In the genomic region with DNA sequence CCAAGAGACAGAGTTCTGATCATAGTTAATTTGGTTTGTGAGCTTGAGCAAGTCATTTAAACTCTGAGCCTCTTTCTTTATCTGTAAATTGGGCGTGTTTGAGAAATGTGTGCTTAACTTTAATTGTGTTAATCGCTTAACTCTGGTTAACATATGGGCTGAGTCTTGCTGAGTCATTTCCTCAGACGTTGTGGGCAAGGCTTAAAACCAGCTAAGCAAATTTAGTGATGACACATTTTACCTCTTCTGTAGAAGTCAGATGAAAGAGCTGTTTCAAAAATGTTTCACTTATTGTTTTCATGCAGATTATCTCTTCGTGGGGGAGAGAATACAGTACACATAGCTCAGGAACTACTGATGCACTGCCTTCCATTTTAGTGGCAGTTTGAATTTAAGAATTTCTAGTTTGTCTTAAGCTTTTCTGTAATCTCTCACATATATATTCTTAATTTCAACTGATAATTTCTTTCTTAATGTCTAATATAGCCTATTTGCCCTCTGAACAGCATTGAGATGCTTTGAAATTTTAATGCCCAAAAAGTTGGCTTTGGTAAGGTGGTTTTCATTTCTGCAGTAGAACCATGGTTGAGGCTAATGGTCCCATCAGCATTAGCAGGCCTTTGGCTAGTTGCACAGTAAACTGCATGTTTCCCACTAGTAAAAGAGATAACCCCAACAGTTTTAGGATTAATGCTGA, we compare ENCODE assay signal across 1 cellular context.
A peak's percentile ranks its signal among the peaks of the same experiment; 100 is the strongest.
TF ChIP-seq lines count a peak whose summit lies in the region.

No MANE protein-coding gene starts in this region.

TF ChIP-seq in HepG2, 621 proteins besides CTCF, POLR2A, EP300 and RAD21 (continued from another document and continues in another):
- TF ChIP-seq, protein P1, sequence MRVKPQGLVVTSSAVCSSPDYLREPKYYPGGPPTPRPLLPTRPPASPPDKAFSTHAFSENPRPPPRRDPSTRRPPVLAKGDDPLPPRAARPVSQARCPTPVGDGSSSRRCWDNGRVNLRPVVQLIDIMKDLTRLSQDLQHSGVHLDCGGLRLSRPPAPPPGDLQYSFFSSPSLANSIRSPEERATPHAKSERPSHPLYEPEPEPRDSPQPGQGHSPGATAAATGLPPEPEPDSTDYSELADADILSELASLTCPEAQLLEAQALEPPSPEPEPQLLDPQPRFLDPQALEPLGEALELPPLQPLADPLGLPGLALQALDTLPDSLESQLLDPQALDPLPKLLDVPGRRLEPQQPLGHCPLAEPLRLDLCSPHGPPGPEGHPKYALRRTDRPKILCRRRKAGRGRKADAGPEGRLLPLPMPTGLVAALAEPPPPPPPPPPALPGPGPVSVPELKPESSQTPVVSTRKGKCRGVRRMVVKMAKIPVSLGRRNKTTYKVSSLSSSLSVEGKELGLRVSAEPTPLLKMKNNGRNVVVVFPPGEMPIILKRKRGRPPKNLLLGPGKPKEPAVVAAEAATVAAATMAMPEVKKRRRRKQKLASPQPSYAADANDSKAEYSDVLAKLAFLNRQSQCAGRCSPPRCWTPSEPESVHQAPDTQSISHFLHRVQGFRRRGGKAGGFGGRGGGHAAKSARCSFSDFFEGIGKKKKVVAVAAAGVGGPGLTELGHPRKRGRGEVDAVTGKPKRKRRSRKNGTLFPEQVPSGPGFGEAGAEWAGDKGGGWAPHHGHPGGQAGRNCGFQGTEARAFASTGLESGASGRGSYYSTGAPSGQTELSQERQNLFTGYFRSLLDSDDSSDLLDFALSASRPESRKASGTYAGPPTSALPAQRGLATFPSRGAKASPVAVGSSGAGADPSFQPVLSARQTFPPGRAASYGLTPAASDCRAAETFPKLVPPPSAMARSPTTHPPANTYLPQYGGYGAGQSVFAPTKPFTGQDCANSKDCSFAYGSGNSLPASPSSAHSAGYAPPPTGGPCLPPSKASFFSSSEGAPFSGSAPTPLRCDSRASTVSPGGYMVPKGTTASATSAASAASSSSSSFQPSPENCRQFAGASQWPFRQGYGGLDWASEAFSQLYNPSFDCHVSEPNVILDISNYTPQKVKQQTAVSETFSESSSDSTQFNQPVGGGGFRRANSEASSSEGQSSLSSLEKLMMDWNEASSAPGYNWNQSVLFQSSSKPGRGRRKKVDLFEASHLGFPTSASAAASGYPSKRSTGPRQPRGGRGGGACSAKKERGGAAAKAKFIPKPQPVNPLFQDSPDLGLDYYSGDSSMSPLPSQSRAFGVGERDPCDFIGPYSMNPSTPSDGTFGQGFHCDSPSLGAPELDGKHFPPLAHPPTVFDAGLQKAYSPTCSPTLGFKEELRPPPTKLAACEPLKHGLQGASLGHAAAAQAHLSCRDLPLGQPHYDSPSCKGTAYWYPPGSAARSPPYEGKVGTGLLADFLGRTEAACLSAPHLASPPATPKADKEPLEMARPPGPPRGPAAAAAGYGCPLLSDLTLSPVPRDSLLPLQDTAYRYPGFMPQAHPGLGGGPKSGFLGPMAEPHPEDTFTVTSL (CRISPR knock-in tag; IDR thresholded peaks at IDR 0.05; ENCODE audit: borderline replicate concordance) = no peak
- TF ChIP-seq MLLT10 (CRISPR knock-in tag; IDR thresholded peaks at IDR 0.05) (no peak), HHEX (CRISPR knock-in tag; IDR thresholded peaks at IDR 0.05) (no peak), ZNF792 (CRISPR knock-in tag; IDR thresholded peaks at IDR 0.05) (no peak), ZFY (CRISPR knock-in tag; IDR thresholded peaks at IDR 0.05) (no peak), SOX13 (IDR thresholded peaks at IDR 0.05) (no peak), SOX13 (CRISPR knock-in tag; conservative IDR thresholded peaks at IDR 0.05 in 1 of 2, IDR thresholded peaks at IDR 0.05 in 1 of 2) (peak in 1 of 2 experiments; percentile 58; a peak in 1 of 4 replicates), SPEN (CRISPR knock-in tag; IDR thresholded peaks at IDR 0.05; ENCODE audit: low read depth) (no peak), XRCC5 (optimal IDR thresholded peaks at IDR 0.05; ENCODE audit: low read length) (no peak), MAFF (IDR thresholded peaks at IDR 0.05; ENCODE audit: low read depth, low read length) (peak; percentile 92), HNRNPH1 (optimal IDR thresholded peaks at IDR 0.05; ENCODE audit: low read depth, low read length) (no peak), NCOA5 (CRISPR knock-in tag; IDR thresholded peaks at IDR 0.05) (no peak), TCF12 (IDR thresholded peaks at IDR 0.05) (no peak), TCF12 (CRISPR knock-in tag; IDR thresholded peaks at IDR 0.05) (no peak), PAWR (CRISPR knock-in tag; IDR thresholded peaks at IDR 0.05; ENCODE audit: borderline replicate concordance) (no peak), ZBTB42 (CRISPR knock-in tag; IDR thresholded peaks at IDR 0.05) (no peak), ZNF841 (CRISPR knock-in tag; IDR thresholded peaks at IDR 0.05; ENCODE audit: borderline replicate concordance) (no peak), ZNF512 (CRISPR knock-in tag; IDR thresholded peaks at IDR 0.05) (no peak), GPN1 (CRISPR knock-in tag; IDR thresholded peaks at IDR 0.05; ENCODE audit: borderline replicate concordance) (no peak), RARA (CRISPR knock-in tag; IDR thresholded peaks at IDR 0.05) (no peak), NR2F6 (IDR thresholded peaks at IDR 0.05) (no peak), NR2F6 (CRISPR knock-in tag; IDR thresholded peaks at IDR 0.05) (no peak), ZNF430 (CRISPR knock-in tag; IDR thresholded peaks at IDR 0.05) (no peak), NR3C1 (CRISPR knock-in tag; IDR thresholded peaks at IDR 0.05) (no peak), SNAPC4 (CRISPR knock-in tag; IDR thresholded peaks at IDR 0.05) (no peak), ZNF660 (CRISPR knock-in tag; IDR thresholded peaks at IDR 0.05; ENCODE audit: borderline replicate concordance, low read depth) (no peak), GATA4 (IDR thresholded peaks at IDR 0.05; ENCODE audit: borderline replicate concordance, low read depth) (no peak), ARHGAP35 (CRISPR knock-in tag; IDR thresholded peaks at IDR 0.05; ENCODE audit: borderline replicate concordance) (no peak), ZKSCAN1 (IDR thresholded peaks at IDR 0.05; ENCODE audit: low read length) (no peak), ZBTB7B (CRISPR knock-in tag; IDR thresholded peaks at IDR 0.05) (no peak), ZNF296 (CRISPR knock-in tag; conservative IDR thresholded peaks at IDR 0.05) (no peak), SAP130 (CRISPR knock-in tag; IDR thresholded peaks at IDR 0.05; ENCODE audit: low read depth) (peak; percentile 70), BCLAF1 (IDR thresholded peaks at IDR 0.05) (no peak), NR2C2 (CRISPR knock-in tag; IDR thresholded peaks at IDR 0.05; ENCODE audit: borderline replicate concordance) (no peak)
- TF ChIP-seq, protein P2, sequence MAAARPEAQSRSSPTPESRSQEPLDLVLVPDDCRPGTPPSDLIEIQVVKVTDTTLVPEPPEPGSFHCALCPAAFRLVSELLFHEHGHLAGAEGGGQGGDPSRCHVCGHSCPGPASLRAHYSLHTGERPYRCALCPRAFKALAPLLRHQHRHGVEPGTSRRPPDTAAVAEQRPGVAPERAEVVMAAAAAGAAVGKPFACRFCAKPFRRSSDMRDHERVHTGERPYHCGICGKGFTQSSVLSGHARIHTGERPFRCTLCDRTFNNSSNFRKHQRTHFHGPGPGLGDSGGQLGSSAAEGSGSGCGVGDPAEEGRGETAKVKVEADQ (CRISPR knock-in tag; IDR thresholded peaks at IDR 0.05; ENCODE audit: borderline replicate concordance) = no peak
- TF ChIP-seq, protein P3, sequence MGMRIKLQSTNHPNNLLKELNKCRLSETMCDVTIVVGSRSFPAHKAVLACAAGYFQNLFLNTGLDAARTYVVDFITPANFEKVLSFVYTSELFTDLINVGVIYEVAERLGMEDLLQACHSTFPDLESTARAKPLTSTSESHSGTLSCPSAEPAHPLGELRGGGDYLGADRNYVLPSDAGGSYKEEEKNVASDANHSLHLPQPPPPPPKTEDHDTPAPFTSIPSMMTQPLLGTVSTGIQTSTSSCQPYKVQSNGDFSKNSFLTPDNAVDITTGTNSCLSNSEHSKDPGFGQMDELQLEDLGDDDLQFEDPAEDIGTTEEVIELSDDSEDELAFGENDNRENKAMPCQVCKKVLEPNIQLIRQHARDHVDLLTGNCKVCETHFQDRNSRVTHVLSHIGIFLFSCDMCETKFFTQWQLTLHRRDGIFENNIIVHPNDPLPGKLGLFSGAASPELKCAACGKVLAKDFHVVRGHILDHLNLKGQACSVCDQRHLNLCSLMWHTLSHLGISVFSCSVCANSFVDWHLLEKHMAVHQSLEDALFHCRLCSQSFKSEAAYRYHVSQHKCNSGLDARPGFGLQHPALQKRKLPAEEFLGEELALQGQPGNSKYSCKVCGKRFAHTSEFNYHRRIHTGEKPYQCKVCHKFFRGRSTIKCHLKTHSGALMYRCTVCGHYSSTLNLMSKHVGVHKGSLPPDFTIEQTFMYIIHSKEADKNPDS (CRISPR knock-in tag; IDR thresholded peaks at IDR 0.05) = no peak
- TF ChIP-seq, protein P4, sequence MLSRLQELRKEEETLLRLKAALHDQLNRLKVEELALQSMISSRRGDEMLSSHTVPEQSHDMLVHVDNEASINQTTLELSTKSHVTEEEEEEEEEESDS (CRISPR knock-in tag; IDR thresholded peaks at IDR 0.05; ENCODE audit: borderline replicate concordance) = no peak
- TF ChIP-seq, protein P5, sequence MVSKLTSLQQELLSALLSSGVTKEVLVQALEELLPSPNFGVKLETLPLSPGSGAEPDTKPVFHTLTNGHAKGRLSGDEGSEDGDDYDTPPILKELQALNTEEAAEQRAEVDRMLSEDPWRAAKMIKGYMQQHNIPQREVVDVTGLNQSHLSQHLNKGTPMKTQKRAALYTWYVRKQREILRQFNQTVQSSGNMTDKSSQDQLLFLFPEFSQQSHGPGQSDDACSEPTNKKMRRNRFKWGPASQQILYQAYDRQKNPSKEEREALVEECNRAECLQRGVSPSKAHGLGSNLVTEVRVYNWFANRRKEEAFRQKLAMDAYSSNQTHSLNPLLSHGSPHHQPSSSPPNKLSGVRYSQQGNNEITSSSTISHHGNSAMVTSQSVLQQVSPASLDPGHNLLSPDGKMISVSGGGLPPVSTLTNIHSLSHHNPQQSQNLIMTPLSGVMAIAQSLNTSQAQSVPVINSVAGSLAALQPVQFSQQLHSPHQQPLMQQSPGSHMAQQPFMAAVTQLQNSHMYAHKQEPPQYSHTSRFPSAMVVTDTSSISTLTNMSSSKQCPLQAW (CRISPR knock-in tag; IDR thresholded peaks at IDR 0.05) = no peak
